In genomic region chr2:27552941-27553340, GRCh38 we compare ENCODE assay signal across 30 cellular contexts. TPM values are rescaled to one million over a fixed set of nuclear protein-coding genes. Genes with fewer than 3 reads are reported as not detected.
"Had no signal": no experiment of that assay in that cellular context is flagged by ENCODE, and none has a peak within 500 bp of the region (broad histone marks: within the 10 kb centered on the region; RNA-seq: fewer than 3 reads in every experiment).

No MANE protein-coding gene starts in this region.

- DNase-seq: activated CD4-positive, alpha-beta memory T cell treated with anti-CD3 and anti-CD28 coated beads for 36 hours; activated CD4-positive, alpha-beta T cell treated with anti-CD3 and anti-CD28 coated beads for 36 hours; activated CD4-positive, alpha-beta T cell treated with anti-CD3 and anti-CD28 coated beads, Interleukin-2, amount 10 ng/mL, durations not matched to agents 24 days and 14 days; activated CD4-positive, CD25-positive, alpha-beta regulatory T cell; activated CD4-positive, CD25-positive, alpha-beta regulatory T cell treated with anti-CD3 and anti-CD28 coated beads, Interleukin-2, amount 50 U/mL, for 72 hours; activated CD8-positive, alpha-beta memory T cell treated with anti-CD3 and anti-CD28 coated beads, Interleukin-2, amount 10 ng/mL, durations not matched to agents 7 days and 5 days; activated CD8-positive, alpha-beta memory T cell treated with anti-CD3 and anti-CD28 coated beads, Interleukin-2, amount 50 U/mL, for 4 hours; activated CD8-positive, alpha-beta T cell treated with anti-CD3 and anti-CD28 coated beads, Interleukin-2, amount 10 ng/mL, durations not matched to agents 7 days and 5 days; activated gamma-delta T cell; activated naive CD4-positive, alpha-beta T cell; activated naive CD4-positive, alpha-beta T cell treated with anti-CD3 and anti-CD28 coated beads, Interleukin-2, amount 10 ng/mL, durations not matched to agents 7 days and 5 days; activated naive CD8-positive, alpha-beta T cell treated with anti-CD3 and anti-CD28 coated beads, Interleukin-2, amount 10 ng/mL, durations not matched to agents 7 days and 5 days; activated T-cell treated with anti-CD3 and anti-CD28 coated beads, Interleukin-2, amount 50 U/mL, for 1 hour; activated T-cell treated with anti-CD3 and anti-CD28 coated beads, Interleukin-2, amount 50 U/mL, for 48 hours; dorsolateral prefrontal cortex; effector memory CD4-positive, alpha-beta T cell; endodermal cell; erythroblast; foreskin keratinocyte; gastrocnemius medialis; glutamatergic neuron; heart left ventricle; T-helper 2 cell had no signal

- H3K27me3 ChIP-seq: ascending aorta, breast epithelium, foreskin keratinocyte, gastrocnemius medialis had no signal

- ATAC-seq: activated CD4-positive, alpha-beta T cell treated with anti-CD3 and anti-CD28 coated beads for 36 hours; activated CD8-positive, alpha-beta memory T cell treated with anti-CD3 and anti-CD28 coated beads, Interleukin-2, amount 10 ng/mL, durations not matched to agents 7 days and 5 days; activated CD8-positive, alpha-beta T cell treated with anti-CD3 and anti-CD28 coated beads, Interleukin-2, amount 10 ng/mL, durations not matched to agents 7 days and 5 days; activated naive CD4-positive, alpha-beta T cell treated with anti-CD3 and anti-CD28 coated beads, Interleukin-2, amount 50 U/mL, for 72 hours; foreskin keratinocyte; gastrocnemius medialis; heart left ventricle had no signal

- H3K27ac ChIP-seq: ascending aorta, breast epithelium, coronary artery, dorsolateral prefrontal cortex, foreskin keratinocyte, gastrocnemius medialis, heart left ventricle had no signal

- H3K36me3 ChIP-seq: ascending aorta, breast epithelium, gastrocnemius medialis, heart left ventricle had no signal

- H3K4me3 ChIP-seq: ascending aorta, breast epithelium, coronary artery, dorsolateral prefrontal cortex, gastrocnemius medialis, heart left ventricle had no signal

- H3K4me1 ChIP-seq: ascending aorta, breast epithelium, foreskin keratinocyte, gastrocnemius medialis, heart left ventricle had no signal

- H3K9me3 ChIP-seq: ascending aorta, breast epithelium, gastrocnemius medialis, heart left ventricle had no signal

RNA-seq across cellular contexts. Expression of gene GCKR, which starts 56.3 kb away (rescaled TPM):
- total RNA-seq: activated CD4-positive, alpha-beta memory T cell treated with anti-CD3 and anti-CD28 coated beads for 36 hours; activated CD4-positive, alpha-beta T cell treated with anti-CD3 and anti-CD28 coated beads for 36 hours; activated CD4-positive, alpha-beta T cell treated with anti-CD3 and anti-CD28 coated beads, Interleukin-2, amount 10 ng/mL, durations not matched to agents 24 days and 14 days; activated CD8-positive, alpha-beta memory T cell treated with anti-CD3 and anti-CD28 coated beads for 36 hours; activated CD8-positive, alpha-beta memory T cell treated with anti-CD3 and anti-CD28 coated beads, Interleukin-2, amount 10 ng/mL, durations not matched to agents 7 days and 5 days; activated CD8-positive, alpha-beta T cell treated with anti-CD3 and anti-CD28 coated beads, Interleukin-2, amount 10 ng/mL, durations not matched to agents 7 days and 5 days; activated naive CD4-positive, alpha-beta T cell treated with anti-CD3 and anti-CD28 coated beads, Interleukin-2, amount 50 U/mL, for 72 hours; activated naive CD8-positive, alpha-beta T cell treated with anti-CD3 and anti-CD28 coated beads, Interleukin-2, amount 10 ng/mL, durations not matched to agents 7 days and 5 days; ascending aorta; cardiac septum; foreskin keratinocyte; T-helper 1 cell treated with Interleukin-12 subunit alpha and Interleukin-12 subunit beta and Interleukin-4 antibody, amounts not matched to agents 30 ng/mL and 1 ng/mL, for 36 hours had no signal

RNA-seq across cellular contexts. Expression of gene FNDC4, which starts 57.9 kb away (rescaled TPM):
- total RNA-seq: activated CD4-positive, alpha-beta T cell treated with anti-CD3 and anti-CD28 coated beads for 36 hours; activated CD4-positive, alpha-beta T cell treated with anti-CD3 and anti-CD28 coated beads, Interleukin-2, amount 10 ng/mL, durations not matched to agents 24 days and 14 days; activated CD8-positive, alpha-beta memory T cell treated with anti-CD3 and anti-CD28 coated beads for 36 hours; activated CD8-positive, alpha-beta T cell treated with anti-CD3 and anti-CD28 coated beads, Interleukin-2, amount 10 ng/mL, durations not matched to agents 7 days and 5 days; activated naive CD4-positive, alpha-beta T cell treated with anti-CD3 and anti-CD28 coated beads, Interleukin-2, amount 50 U/mL, for 72 hours; activated naive CD8-positive, alpha-beta T cell treated with anti-CD3 and anti-CD28 coated beads, Interleukin-2, amount 10 ng/mL, durations not matched to agents 7 days and 5 days; T-helper 1 cell treated with Interleukin-12 subunit alpha and Interleukin-12 subunit beta and Interleukin-4 antibody, amounts not matched to agents 30 ng/mL and 1 ng/mL, for 36 hours had no signal
